22 cellular contexts compared by ENCODE assay signal in genomic region chr15:25250011-25250596, GRCh38.
DNase-seq lines count a peak whose midpoint lies in the region; TF ChIP-seq lines count a peak whose summit lies in the region.
"Had no signal": no experiment of that assay in that cellular context is flagged by ENCODE, and none has a peak within 500 bp of the region (broad histone marks: within the 10 kb centered on the region; RNA-seq: fewer than 3 reads in every experiment).

No MANE protein-coding gene starts in this region.

- H3K4me1 ChIP-seq in BE2C: no peaks in the 10 kb centered on the region
- no peaks in the 10 kb centered on the region for H3K4me1 ChIP-seq in hepatocyte (ENCODE audit: insufficient read depth)
- H3K4me1 ChIP-seq: heart right ventricle had no signal

- no peak overlapping the region for H3K4me2 ChIP-seq in hepatocyte

- H3K4me3 ChIP-seq in BE2C (ENCODE audit: low read depth, low read length) (no peak overlapping the region), H7 (ENCODE audit: insufficient read depth, low read depth, low read length) (no peak overlapping the region), hepatocyte (no peak overlapping the region)
- H3K4me3 ChIP-seq: heart right ventricle, thoracic aorta had no signal

- DNase-seq in BE2C (peak; percentile 4), H7 (peak; percentile 27), hepatocyte (ENCODE audit: low spot score) (peak; percentile 1), posterior vena cava (ENCODE audit: low spot score) (peak; percentile 64), NCI-H226 (no peak), SHP77 treated with DMSO at 0.1 percent for 48 hours (lab: John Stamatoyannopoulos, UW) (no peak)
- no peak for DNase-seq in stimulated activated CD4-positive, alpha-beta T cell treated with anti-CD3 and anti-CD28 coated beads, Interleukin-2, amount 100 ng/mL, for 48 hours
- DNase-seq: activated CD4-positive, alpha-beta T cell treated with anti-CD3 and anti-CD28 coated beads, Interleukin-2, amount 10 ng/mL, durations not matched to agents 7 days and 5 days; CD4-positive, CD25-positive, alpha-beta regulatory T cell; effector memory CD4-positive, alpha-beta T cell; erythroblast; immature natural killer cell; IMR-90; NCI-H1105; NCI-H2029 treated with DMSO at 0.1 percent for 48 hours; NCI-H82; stimulated activated CD4-positive, alpha-beta T cell treated with anti-CD3 and anti-CD28 coated beads, Interleukin-4, amount 100 ng/mL, for 24 hours; stimulated activated naive B cell treated with anti-CD40 and anti-IgM and Interleukin-4, amounts not matched to agents 10 μg/mL and 1 μg/mL and 100 μg/mL, for 72 hours had no signal

- H3K27me3 ChIP-seq in BE2C (no peaks in the 10 kb centered on the region), H7 (ENCODE audit: control insufficient read depth, insufficient read depth, low read length) (no peaks in the 10 kb centered on the region), hepatocyte (no peaks in the 10 kb centered on the region)
- H3K27me3 ChIP-seq: heart right ventricle had no signal

- no peak for TF ChIP-seq CTCF in BE2C (IDR thresholded peaks at IDR 0.05; ENCODE audit: low read depth, low read length)
- TF ChIP-seq CTCF in hepatocyte (IDR thresholded peaks at IDR 0.05; ENCODE audit: poor library complexity): no peak

- intact Hi-C loops in posterior vena cava (cut with DNase I): no loop called here

- no peaks in the 10 kb centered on the region for H4K20me1 ChIP-seq in hepatocyte (ENCODE audit: insufficient read depth, poor library complexity, severe bottlenecking)

- no peaks in the 10 kb centered on the region for H3K9me2 ChIP-seq in hepatocyte (replicated peaks; ENCODE audit: insufficient read depth)

- no peaks in the 10 kb centered on the region; the same call in 1 of the 2 replicates for H3K9me3 ChIP-seq in BE2C
- no peaks in the 10 kb centered on the region for H3K9me3 ChIP-seq in hepatocyte (ENCODE audit: low read depth)

- H3K36me3 ChIP-seq in BE2C (no peaks in the 10 kb centered on the region), H7 (replicated peaks; ENCODE audit: control insufficient read depth, insufficient read depth, low read length) (no peaks in the 10 kb centered on the region), hepatocyte (replicated peaks; ENCODE audit: insufficient read depth, low read depth) (no peaks in the 10 kb centered on the region)
- H3K36me3 ChIP-seq: heart right ventricle, thoracic aorta had no signal

- 70% methylated on average over 5 of the region's 5 CpGs for whole genome bisulfite sequencing in hepatocyte (ENCODE audit: low lambda C conversion rate, missing lambda C conversion rate)

- no peak overlapping the region for H3K27ac ChIP-seq in hepatocyte
- H3K27ac ChIP-seq: heart right ventricle, RWPE1, thoracic aorta, VCaP had no signal

- no peaks in the 10 kb centered on the region for H3K79me2 ChIP-seq in hepatocyte

- no peak overlapping the region for H2AFZ ChIP-seq in hepatocyte

Comparison
In these comparisons a context has a peak if more than half of its experiments do, and no peak if none do; other contexts are left out.
1. DNase-seq: peak in BE2C (single experiment), H7 (single experiment), hepatocyte (single experiment) and posterior vena cava (single experiment); none in NCI-H226 (single experiment), SHP77 treated with DMSO at 0.1 percent for 48 hours (single experiment) and stimulated activated CD4-positive, alpha-beta T cell treated with anti-CD3 and anti-CD28 coated beads, Interleukin-2, amount 100 ng/mL, for 48 hours (0 of 2).